ENCODE assay signal across 22 cellular contexts in the genomic region with DNA sequence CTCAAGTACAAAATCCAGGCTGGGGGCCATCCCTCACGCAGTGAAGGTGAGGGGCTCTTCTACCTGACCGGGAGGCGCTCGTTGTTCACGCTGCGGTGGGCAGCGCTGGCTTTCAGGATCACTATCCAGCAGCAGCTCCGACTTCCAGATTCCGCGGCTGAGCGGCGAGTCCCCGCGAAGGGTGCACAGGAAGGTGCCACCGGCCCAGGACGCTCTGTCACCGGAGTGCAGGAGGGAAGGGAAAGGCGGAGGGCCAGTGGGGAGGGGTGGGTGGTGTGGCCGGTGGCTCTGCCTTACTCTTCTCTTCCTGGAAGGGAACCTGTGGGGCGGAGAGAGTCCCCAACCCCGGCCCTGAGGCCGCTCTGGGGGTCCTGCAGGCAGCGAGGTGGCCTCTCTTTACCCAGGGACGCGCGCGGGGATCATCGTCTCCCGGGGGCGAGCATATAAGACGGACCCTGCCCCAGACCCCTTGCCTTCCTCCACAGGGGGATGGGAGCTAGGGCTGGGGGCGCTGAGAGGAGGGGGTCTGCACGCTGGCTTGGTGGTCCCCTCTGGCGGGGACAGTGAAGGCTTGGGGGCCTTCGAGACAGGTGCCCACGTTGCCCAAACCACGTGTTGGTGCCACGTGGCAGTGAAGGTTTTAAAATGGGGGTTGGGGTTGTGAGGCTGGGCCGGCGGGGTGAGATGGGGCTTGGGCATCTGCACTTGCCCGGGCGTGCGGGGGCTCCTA.
"Had no signal": no experiment of that assay in that cellular context is flagged by ENCODE, and none has a peak within 500 bp of the region (broad histone marks: within the 10 kb centered on the region; RNA-seq: fewer than 3 reads in every experiment).

No MANE protein-coding gene starts in this region.

- H3K36me3 Mint-ChIP-seq: activated naive CD8-positive, alpha-beta T cell treated with anti-CD3 and anti-CD28 coated beads for 36 hours; T-cell; type B pancreatic cell had no signal

- DNase-seq: activated B cell treated with CpG ODN at 0.5 μM for 24 hours; activated CD4-positive, alpha-beta T cell treated with anti-CD3 and anti-CD28 coated beads, Interleukin-2, amount 50 U/mL, for 1 hour; activated effector memory CD4-positive, alpha-beta T cell treated with anti-CD3 and anti-CD28 coated beads, Interleukin-2, amount 50 U/mL, for 16 hours; activated naive CD4-positive, alpha-beta T cell treated with anti-CD3 and anti-CD28 coated beads for 36 hours; activated naive CD8-positive, alpha-beta T cell treated with anti-CD3 and anti-CD28 coated beads for 36 hours; activated T-cell treated with anti-CD3 and anti-CD28 coated beads, Interleukin-2, amount 50 U/mL, for 1 hour; body of pancreas; cortex of kidney; effector memory CD8-positive, alpha-beta T cell; foreskin fibroblast; hippocampal formation; naive thymus-derived CD8-positive, alpha-beta T cell; sigmoid colon; small intestine; stimulated activated CD4-positive, alpha-beta T cell treated with anti-CD3 and anti-CD28 coated beads, Interleukin-1b, Interleukin-23, amount 100 ng/mL, for 48 hours; stimulated activated naive CD4-positive, alpha-beta T cell treated with Interleukin-2 at 50 U/mL for 16 hours; T-cell; uterus had no signal

- H3K27me3 Mint-ChIP-seq: activated B cell treated with CpG ODN at 0.5 μM for 24 hours; activated naive CD8-positive, alpha-beta T cell treated with anti-CD3 and anti-CD28 coated beads for 36 hours; memory B cell; type B pancreatic cell had no signal

- H3K4me1 Mint-ChIP-seq: activated B cell treated with CpG ODN at 0.5 μM for 24 hours; activated naive CD8-positive, alpha-beta T cell treated with anti-CD3 and anti-CD28 coated beads for 36 hours; memory B cell; T-cell had no signal

- H3K36me3 ChIP-seq: adrenal gland, sigmoid colon, uterus had no signal

- H3K27ac ChIP-seq: adrenal gland, sigmoid colon, uterus had no signal

- H3K4me3 Mint-ChIP-seq: activated B cell treated with CpG ODN at 0.5 μM for 24 hours; activated naive CD4-positive, alpha-beta T cell treated with anti-CD3 and anti-CD28 coated beads for 36 hours; activated naive CD8-positive, alpha-beta T cell treated with anti-CD3 and anti-CD28 coated beads for 36 hours; activated T-helper 1 cell treated with anti-CD3 and anti-CD28 coated beads, Interleukin-12 subunit alpha, Interleukin-12 subunit beta, Interleukin-2, Interleukin-4 antibody, amounts not matched to agents 30 ng/mL and 10 ng/mL and 1 ng/mL, durations not matched to agents 14 hours and 24 hours and 36 hours; effector memory CD8-positive, alpha-beta T cell; memory B cell; naive thymus-derived CD8-positive, alpha-beta T cell; T-cell; type B pancreatic cell had no signal

- H3K27ac Mint-ChIP-seq: activated B cell treated with CpG ODN at 0.5 μM for 24 hours; activated naive CD4-positive, alpha-beta T cell treated with anti-CD3 and anti-CD28 coated beads for 36 hours; activated naive CD8-positive, alpha-beta T cell treated with anti-CD3 and anti-CD28 coated beads for 36 hours; activated T-helper 1 cell treated with anti-CD3 and anti-CD28 coated beads, Interleukin-12 subunit alpha, Interleukin-12 subunit beta, Interleukin-2, Interleukin-4 antibody, amounts not matched to agents 30 ng/mL and 10 ng/mL and 1 ng/mL, durations not matched to agents 14 hours and 24 hours and 36 hours; effector memory CD8-positive, alpha-beta T cell; memory B cell; T-cell; type B pancreatic cell had no signal

- H3K27me3 ChIP-seq: adrenal gland, body of pancreas, sigmoid colon, uterus had no signal

- H3K4me3 ChIP-seq: adrenal gland, body of pancreas, sigmoid colon, uterus had no signal

- ATAC-seq: body of pancreas; effector memory CD8-positive, alpha-beta T cell; naive thymus-derived CD8-positive, alpha-beta T cell; T-cell had no signal

- H3K9me3 ChIP-seq: adrenal gland, body of pancreas, uterus had no signal
